8 cellular contexts compared by ENCODE assay signal in the genomic region with DNA sequence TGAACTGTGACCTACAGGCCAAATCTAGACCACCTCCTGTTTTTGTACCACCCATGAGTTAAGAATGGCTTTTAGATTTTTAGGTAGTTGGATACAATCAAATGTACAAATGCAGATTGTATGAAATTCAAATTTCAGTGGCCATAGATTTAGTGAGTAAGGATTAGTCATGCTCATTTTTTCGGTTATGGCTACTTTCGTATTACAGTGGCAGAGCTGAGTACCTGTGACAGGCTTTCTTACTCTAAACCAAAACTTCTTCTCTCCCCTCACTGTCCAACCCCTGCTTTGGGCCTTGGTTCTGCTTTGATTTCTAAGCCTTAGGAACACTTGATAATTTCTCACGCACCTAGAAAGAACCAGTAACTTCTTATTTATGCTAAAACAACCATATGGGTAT.
A peak's percentile ranks its signal among the peaks of the same experiment; 100 is the strongest.
DNase-seq lines count a peak whose midpoint lies in the region; ATAC-seq and TF ChIP-seq lines count a peak whose summit lies in the region.

No MANE protein-coding gene starts in this region.

- no peak overlapping the region for H3K27ac Mint-ChIP-seq in activated naive CD4-positive, alpha-beta T cell treated with anti-CD3 and anti-CD28 coated beads, Interleukin-2, amount 50 U/mL, for 72 hours
- H3K27ac Mint-ChIP-seq in effector memory CD8-positive, alpha-beta T cell = peak overlapping the region; percentile 46 to 97

- WGBS in urinary bladder = 94% methylated on average over 3 of the region's 3 CpGs

- peaks cover 0 to 5% of the 10 kb centered on the region in 2 donors for H3K9me3 Mint-ChIP-seq in activated naive CD4-positive, alpha-beta T cell treated with anti-CD3 and anti-CD28 coated beads, Interleukin-2, amount 50 U/mL, for 72 hours
- H3K9me3 Mint-ChIP-seq in effector memory CD8-positive, alpha-beta T cell = peaks cover 0 to 2% of the 10 kb centered on the region in 2 donors

- H3K27ac ChIP-seq in urinary bladder (ENCODE audit: low read depth) = peak overlapping the region; percentile 34

- POLR2A ChIA-PET in HEK293T (lab: Yijun Ruan, JAX) = no interaction called here

- ATAC-seq in activated naive CD4-positive, alpha-beta T cell treated with anti-CD3 and anti-CD28 coated beads, Interleukin-2, amount 50 U/mL, for 72 hours = peak; percentile 54 to 55
- peak; percentile 52 for ATAC-seq in HG03432 (IDR thresholded peaks at IDR 0.05; ENCODE audit: unreplicated experiment)
- no peak for ATAC-seq in effector memory CD8-positive, alpha-beta T cell (replicated peaks)

- H3K4me3 ChIP-seq in urinary bladder (ENCODE audit: low read depth, low read length) = no peak overlapping the region

- no peaks in the 10 kb centered on the region for H3K27me3 Mint-ChIP-seq in effector memory CD8-positive, alpha-beta T cell

- no peak for DNase-seq in activated naive CD4-positive, alpha-beta T cell treated with anti-CD3 and anti-CD28 coated beads, Interleukin-2, amount 50 U/mL, for 72 hours (ENCODE audit: low spot score in 2 of 2)
- DNase-seq in activated naive CD4-positive, alpha-beta T cell treated with anti-CD3 and anti-CD28 coated beads, Interleukin-2, amount 50 U/mL, for 16 hours = no peak
- DNase-seq in effector memory CD8-positive, alpha-beta T cell = no peak
- DNase-seq in epidermal melanocyte (ENCODE audit: insufficient read length, low spot score) = no peak
- DNase-seq in DMS114 treated with DMSO at 0.1 percent for 48 hours (lab: John Stamatoyannopoulos, UW; ENCODE audit: unreplicated experiment) = no peak
- no peak for DNase-seq in HEK293T (ENCODE audit: extremely low spot score)

- H3K36me3 ChIP-seq in urinary bladder (ENCODE audit: insufficient read depth) = no peaks in the 10 kb centered on the region

- CTCF ChIA-PET in HEK293T (lab: Yijun Ruan, JAX) = no interaction called here

- peaks cover 0 to under 1% of the 10 kb centered on the region in 2 donors for H3K36me3 Mint-ChIP-seq in activated naive CD4-positive, alpha-beta T cell treated with anti-CD3 and anti-CD28 coated beads, Interleukin-2, amount 50 U/mL, for 72 hours
- H3K36me3 Mint-ChIP-seq in effector memory CD8-positive, alpha-beta T cell (ENCODE audit: insufficient read depth) = peaks cover 2% of the 10 kb centered on the region

- peaks cover 2% of the 10 kb centered on the region for H3K4me1 ChIP-seq in urinary bladder (ENCODE audit: insufficient read depth)

- peaks cover 53 to 65% of the 10 kb centered on the region in 2 donors for H3K4me1 Mint-ChIP-seq in effector memory CD8-positive, alpha-beta T cell (ENCODE audit: low read depth in 2 of 2)

- peak overlapping the region; percentile 22 to 60 for H3K4me3 Mint-ChIP-seq in effector memory CD8-positive, alpha-beta T cell

TF ChIP-seq in HEK293T, 16 proteins besides CTCF, POLR2A, EP300 and RAD21:
- TF ChIP-seq L3MBTL2 (conservative IDR thresholded peaks at IDR 0.05) = no peak
- no peak for TF ChIP-seq NFRKB (IDR thresholded peaks at IDR 0.05)
- no peak for TF ChIP-seq BHLHE40 (IDR thresholded peaks at IDR 0.05; ENCODE audit: borderline replicate concordance)
- no peak for TF ChIP-seq LEF1 (IDR thresholded peaks at IDR 0.05; ENCODE audit: borderline replicate concordance)
- no peak for TF ChIP-seq FOXK2 (IDR thresholded peaks at IDR 0.05)
- TF ChIP-seq SP1 (IDR thresholded peaks at IDR 0.05) = no peak
- no peak for TF ChIP-seq ZNF384 (IDR thresholded peaks at IDR 0.05)
- no peak for TF ChIP-seq TARDBP (IDR thresholded peaks at IDR 0.05)
- no peak for TF ChIP-seq SUZ12 (IDR thresholded peaks at IDR 0.05)
- TF ChIP-seq HDGF (IDR thresholded peaks at IDR 0.05; ENCODE audit: borderline replicate concordance) = no peak

Comparison
In these comparisons a context has a peak if more than half of its experiments do, and no peak if none do; other contexts are left out.
1. H3K27ac Mint-ChIP-seq: peak in effector memory CD8-positive, alpha-beta T cell (2 of 2); none in activated naive CD4-positive, alpha-beta T cell treated with anti-CD3 and anti-CD28 coated beads, Interleukin-2, amount 50 U/mL, for 72 hours (0 of 2).